9 cellular contexts compared by ENCODE assay signal in the genomic region with DNA sequence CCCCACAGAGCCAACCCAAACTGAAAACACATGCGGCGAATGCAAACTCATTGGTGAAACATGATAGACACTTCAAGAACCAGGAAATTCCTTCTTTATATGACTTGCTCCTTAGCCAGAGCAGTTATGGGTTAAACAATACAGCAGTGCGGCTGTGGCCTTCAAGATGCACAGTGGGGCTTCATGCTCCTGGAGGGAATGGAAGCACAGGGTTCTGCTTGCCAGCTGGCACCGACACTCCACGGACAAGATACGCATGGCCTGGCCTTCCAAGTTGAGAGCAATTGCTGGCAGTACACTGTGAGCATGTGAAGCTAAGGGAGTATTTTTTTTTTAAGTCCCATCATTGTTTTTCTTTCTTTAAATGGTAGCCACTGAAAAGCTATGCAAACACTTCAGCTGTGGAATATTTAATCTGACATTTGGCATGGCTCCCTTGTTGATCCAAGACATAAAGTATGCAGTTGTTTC.
DNase-seq lines count a peak whose midpoint lies in the region; ATAC-seq and TF ChIP-seq lines count a peak whose summit lies in the region.
"Had no signal": no experiment of that assay in that cellular context is flagged by ENCODE, and none has a peak within 500 bp of the region (broad histone marks: within the 10 kb centered on the region; RNA-seq: fewer than 3 reads in every experiment).

No MANE protein-coding gene starts in this region.

- H3K27me3 ChIP-seq in prostate gland (replicated peaks; ENCODE audit: insufficient read depth) (no peaks in the 10 kb centered on the region), foreskin keratinocyte (no peaks in the 10 kb centered on the region)

- ATAC-seq in GM19035 (IDR thresholded peaks at IDR 0.05; ENCODE audit: unreplicated experiment) (no peak), foreskin keratinocyte (no peak)

- peaks cover 32% of the 10 kb centered on the region for H3K4me1 Mint-ChIP-seq in Calu3 (ENCODE audit: low read depth, unreplicated experiment)

- CTCF ChIA-PET in Calu3 (lab: Charles Lee): interaction anchor here (0.7 kb wide), 1 partner anchor 154 kb away, joined by 3 read pairs; no protein-coding TSS in a partner anchor

- TF ChIP-seq CTCF in Calu3 (IDR thresholded peaks at IDR 0.05; ENCODE audit: unreplicated experiment): no peak
- TF ChIP-seq CTCF in fibroblast of villous mesenchyme (IDR thresholded peaks at IDR 0.05; ENCODE audit: insufficient read depth, low read depth, low read length): no peak
- no peak for TF ChIP-seq CTCF in prostate gland (IDR thresholded peaks at IDR 0.05)
- no peak for TF ChIP-seq CTCF in foreskin keratinocyte (conservative IDR thresholded peaks at IDR 0.05)

- peak; percentile 32 for DNase-seq in Calu3
- peak; percentile 49 for DNase-seq in NCI-H69 (lab: John Stamatoyannopoulos, UW)
- DNase-seq in fibroblast of villous mesenchyme (ENCODE audit: low read depth): peak; percentile 70
- DNase-seq in prostate gland (ENCODE audit: low spot score): peak; percentile 92
- DNase-seq in activated CD4-positive, CD25-positive, alpha-beta regulatory T cell (lab: John Stamatoyannopoulos, UW): no peak
- DNase-seq in foreskin keratinocyte: no peak
- no peak for DNase-seq in T1000 (lab: John Stamatoyannopoulos, UW)
- DNase-seq: stimulated activated CD4-positive, alpha-beta T cell treated with anti-CD3 and anti-CD28 coated beads, Interleukin-2, amount 100 ng/mL, for 48 hours had no signal

- no peak overlapping the region for H3K4me3 ChIP-seq in fibroblast of villous mesenchyme (ENCODE audit: low read depth, low read length)
- no peak overlapping the region for H3K4me3 ChIP-seq in prostate gland

- H3K36me3 Mint-ChIP-seq in Calu3 (ENCODE audit: insufficient read depth, unreplicated experiment): no peaks in the 10 kb centered on the region

- H3K27ac ChIP-seq in prostate gland (peak overlapping the region; percentile 53 to 66), foreskin keratinocyte (no peak overlapping the region)

- peak overlapping the region; percentile 45 for H3K4me3 Mint-ChIP-seq in Calu3 (ENCODE audit: low read depth, unreplicated experiment)

- TF ChIP-seq POLR2A in prostate gland (IDR thresholded peaks at IDR 0.05): no peak

- H3K27me3 Mint-ChIP-seq in Calu3 (ENCODE audit: unreplicated experiment): no peaks in the 10 kb centered on the region

- H3K4me1 ChIP-seq in prostate gland (replicated peaks) (no peaks in the 10 kb centered on the region), foreskin keratinocyte (no peaks in the 10 kb centered on the region)

- WGBS in prostate gland: 11% methylated on average over 6 of the region's 6 CpGs

- no peaks in the 10 kb centered on the region for H3K9me3 Mint-ChIP-seq in Calu3 (ENCODE audit: low read depth, unreplicated experiment)

- BruUV-seq in Calu3 (replicated peaks; lab: Mats Ljungman, UMichigan): no TSS peak

- intact Hi-C loops in Calu3 (cut with micrococcal nuclease; ENCODE audit: unreplicated experiment) (loop anchor here (1.0 to 10.0 kb wide), 2 partner anchors 125 to 627 kb away; no protein-coding TSS in a partner anchor), prostate gland (cut with DNase I) (no loop called here)

- no peaks in the 10 kb centered on the region for H3K9me3 ChIP-seq in prostate gland

- H3K36me3 ChIP-seq in prostate gland: no peaks in the 10 kb centered on the region

- peak overlapping the region; percentile 60 for H3K27ac Mint-ChIP-seq in Calu3 (ENCODE audit: unreplicated experiment)

Comparison
In these comparisons a context has a peak if more than half of its experiments do, and no peak if none do; other contexts are left out.
1. DNase-seq: peak in Calu3 (single experiment), NCI-H69 (single experiment), fibroblast of villous mesenchyme (single experiment) and prostate gland (single experiment); none in activated CD4-positive, CD25-positive, alpha-beta regulatory T cell (0 of 4), foreskin keratinocyte (0 of 2) and T1000 (single experiment).